ENCODE assay signal across 1 cellular context in the genomic region with DNA sequence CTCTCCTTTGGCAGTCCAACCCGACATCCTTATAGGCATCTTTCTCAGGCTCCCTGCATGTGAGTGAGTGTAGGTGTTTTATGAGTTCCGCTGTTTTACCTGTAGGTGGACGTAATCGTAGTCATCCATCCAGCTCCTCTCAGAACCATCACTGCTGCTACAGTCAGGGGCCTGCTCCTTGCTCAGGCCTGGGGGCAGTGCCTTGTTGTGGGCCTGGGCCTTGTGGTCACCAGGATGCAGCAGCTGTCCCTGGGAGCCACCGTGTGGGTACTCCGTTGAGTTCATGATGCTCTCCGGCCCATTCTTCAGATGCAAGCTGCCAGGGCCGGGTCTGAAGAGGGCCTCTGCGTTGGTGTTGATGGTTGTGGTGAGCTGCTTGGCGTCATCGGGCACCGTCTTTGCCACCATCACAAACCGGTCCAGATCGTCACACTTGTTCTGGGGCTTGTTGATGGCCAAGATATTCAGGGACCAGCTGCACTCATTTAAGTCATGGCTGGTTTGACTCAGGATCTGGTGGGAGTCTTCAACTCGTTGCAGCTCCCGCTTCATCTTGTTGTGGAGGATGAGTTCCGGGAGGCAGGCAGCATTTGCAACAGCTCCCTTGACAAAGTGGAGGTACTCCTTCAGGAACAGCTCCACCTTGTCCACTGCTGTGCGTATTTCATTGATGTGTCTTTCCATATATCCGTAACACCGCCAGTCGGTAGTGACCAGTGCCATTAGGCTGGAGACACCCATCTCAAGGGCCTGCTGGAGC.
TF ChIP-seq lines count a peak whose summit lies in the region.

No MANE protein-coding gene starts in this region.

TF ChIP-seq in HepG2, 621 proteins besides CTCF, POLR2A, EP300 and RAD21 (continued from another document):
- TF ChIP-seq SKIL (CRISPR knock-in tag; IDR thresholded peaks at IDR 0.05; ENCODE audit: borderline replicate concordance) (no peak), EHMT2 (IDR thresholded peaks at IDR 0.05; ENCODE audit: borderline replicate concordance, low read depth, low read length) (no peak), ZBTB26 (CRISPR knock-in tag; IDR thresholded peaks at IDR 0.05; ENCODE audit: borderline replicate concordance) (no peak), RELA (CRISPR knock-in tag; IDR thresholded peaks at IDR 0.05) (no peak), ZNF589 (CRISPR knock-in tag; conservative IDR thresholded peaks at IDR 0.05) (no peak)
TF ChIP-seq in HepG2: peak in this region for 31.
